Comparison of ENCODE assay signal across 8 cellular contexts in the genomic region with DNA sequence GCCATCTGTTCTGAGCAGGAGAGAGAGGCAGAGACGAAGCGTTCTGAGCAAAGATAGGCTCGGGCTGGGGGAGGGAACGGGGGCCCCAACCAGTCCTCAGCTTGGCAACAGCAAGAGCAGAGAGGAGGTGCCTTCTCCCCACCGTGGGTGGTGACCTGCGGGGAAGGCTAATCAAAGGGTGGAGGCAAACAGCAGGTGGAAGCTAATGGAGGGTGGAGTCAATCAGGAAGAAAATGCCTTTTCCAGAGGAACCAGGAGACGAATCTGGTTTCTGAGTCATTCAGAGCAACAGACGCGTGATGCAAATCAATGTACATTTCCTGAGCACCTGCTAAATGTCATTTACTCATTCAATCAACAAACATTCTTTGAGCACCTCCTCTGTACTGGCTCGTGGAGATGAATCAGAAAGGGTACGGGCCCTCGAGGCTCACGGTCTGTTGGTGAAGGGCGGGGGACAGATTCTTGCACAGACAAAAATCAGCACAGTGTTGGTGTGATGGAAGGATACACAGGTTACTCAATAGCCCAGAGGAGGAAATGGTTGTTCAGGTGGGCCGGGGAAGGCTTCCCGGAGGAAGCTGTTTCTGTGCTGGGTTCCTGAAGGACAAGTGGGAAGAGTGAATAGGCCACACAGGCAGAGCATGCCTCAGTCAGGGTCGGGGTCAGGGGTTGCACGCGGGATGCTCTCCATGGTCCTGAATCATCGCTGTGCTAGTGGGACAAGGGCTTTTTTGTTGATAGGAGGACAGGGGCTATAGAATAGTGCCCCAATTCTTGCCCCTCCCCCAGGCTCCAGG. TPM values are rescaled to one million over a fixed set of nuclear protein-coding genes. Genes with fewer than 3 reads are reported as not detected.
DNase-seq lines count a peak whose midpoint lies in the region; ATAC-seq and TF ChIP-seq lines count a peak whose summit lies in the region.

No MANE protein-coding gene starts in this region.

- no peak for TF ChIP-seq CTCF in CD8-positive, alpha-beta T cell (IDR thresholded peaks at IDR 0.05)
- TF ChIP-seq CTCF in left lung (IDR thresholded peaks at IDR 0.05), result no peak

- H3K36me3 ChIP-seq in CD8-positive, alpha-beta T cell (ENCODE audit: insufficient read depth, low read length), result no peaks in the 10 kb centered on the region
- H3K36me3 ChIP-seq in left lung (no peaks in the 10 kb centered on the region), aorta (ENCODE audit: control insufficient read depth in 1 of 2, insufficient read depth in 2 of 2, low read length in 1 of 2) (no peaks in the 10 kb centered on the region)

- H3K9me3 Mint-ChIP-seq in CD8-positive, alpha-beta T cell, result no peaks in the 10 kb centered on the region
- H3K9me3 Mint-ChIP-seq in activated naive CD4-positive, alpha-beta T cell treated with anti-CD3 and anti-CD28 coated beads, Interleukin-2, amount 50 U/mL, for 72 hours, result no peaks in the 10 kb centered on the region

- H3K27ac Mint-ChIP-seq in CD8-positive, alpha-beta T cell, result peak overlapping the region; percentile 16
- peak overlapping the region in 1 of 2 donors; percentile 48 for H3K27ac Mint-ChIP-seq in activated naive CD4-positive, alpha-beta T cell treated with anti-CD3 and anti-CD28 coated beads, Interleukin-2, amount 50 U/mL, for 72 hours

- no peaks in the 10 kb centered on the region for H3K27me3 ChIP-seq in CD8-positive, alpha-beta T cell (ENCODE audit: insufficient read depth, low read length)
- H3K27me3 ChIP-seq in left lung (peaks cover 0 to 4% of the 10 kb centered on the region in 2 donors), aorta (ENCODE audit: control insufficient read depth in 1 of 2, insufficient read depth in 2 of 2, low read length in 1 of 2) (no peaks in the 10 kb centered on the region)

- H3K27ac ChIP-seq in CD8-positive, alpha-beta T cell (ENCODE audit: low read depth, low read length), result no peak overlapping the region
- no peak overlapping the region for H3K27ac ChIP-seq in left lung
- no peak overlapping the region for H3K27ac ChIP-seq in aorta (ENCODE audit: low read depth in 1 of 2, low read length in 2 of 2)

- POLR2A ChIA-PET in CD8-positive, alpha-beta T cell (lab: Charles Lee), result no interaction called here

- H3K36me3 Mint-ChIP-seq in CD8-positive, alpha-beta T cell, result peaks cover 2% of the 10 kb centered on the region
- no peaks in the 10 kb centered on the region for H3K36me3 Mint-ChIP-seq in activated naive CD4-positive, alpha-beta T cell treated with anti-CD3 and anti-CD28 coated beads, Interleukin-2, amount 50 U/mL, for 72 hours

- peak in 2 of 7 experiments; percentile 27 to 28 for DNase-seq in CD8-positive, alpha-beta T cell
- peak; percentile 87 for DNase-seq in HuH-7.5 (ENCODE audit: low spot score)
- peak in 1 of 2 donors; percentile 36 for DNase-seq in activated naive CD4-positive, alpha-beta T cell treated with anti-CD3 and anti-CD28 coated beads, Interleukin-2, amount 50 U/mL, for 72 hours (ENCODE audit: low spot score in 2 of 2)
- DNase-seq in left lung, result no peak
- DNase-seq in COR-L47 (lab: John Stamatoyannopoulos, UW), result no peak
- no peak for DNase-seq in aorta
- DNase-seq in stimulated activated CD4-positive, alpha-beta T cell treated with anti-CD3 and anti-CD28 coated beads, Interleukin-2, amount 100 ng/mL, for 48 hours, result no peak

- peaks cover 2% of the 10 kb centered on the region for H3K4me1 Mint-ChIP-seq in CD8-positive, alpha-beta T cell (ENCODE audit: low read depth)

- CTCF ChIA-PET in CD8-positive, alpha-beta T cell (lab: Charles Lee), result interaction anchor here (0.6 kb wide), 1 partner anchor 58 kb away, joined by 3 read pairs; no protein-coding TSS in a partner anchor

- H3K4me3 Mint-ChIP-seq in CD8-positive, alpha-beta T cell, result no peak overlapping the region

- intact Hi-C loops in CD8-positive, alpha-beta T cell (cut with DNase I, micrococcal nuclease), result no loop called here
- intact Hi-C loops in left lung (cut with DNase I), result no loop called here
- intact Hi-C loops in aorta (cut with DNase I), result no loop called here

- no peaks in the 10 kb centered on the region for H3K27me3 Mint-ChIP-seq in CD8-positive, alpha-beta T cell (ENCODE audit: low read depth)

- ATAC-seq in CD8-positive, alpha-beta T cell, result peak; percentile 55
- peak; percentile 44 to 66 for ATAC-seq in activated naive CD4-positive, alpha-beta T cell treated with anti-CD3 and anti-CD28 coated beads, Interleukin-2, amount 50 U/mL, for 72 hours
- ATAC-seq in left lung, result peak; percentile 23
- ATAC-seq in GM21447 (IDR thresholded peaks at IDR 0.05; ENCODE audit: unreplicated experiment), result no peak
- ATAC-seq in aorta (ENCODE audit: low FRiP score), result no peak

- H3K4me3 ChIP-seq in CD8-positive, alpha-beta T cell (ENCODE audit: low read depth, low read length), result no peak overlapping the region
- no peak overlapping the region for H3K4me3 ChIP-seq in left lung
- no peak overlapping the region for H3K4me3 ChIP-seq in aorta (ENCODE audit: low read length in 2 of 2)

- peaks cover 1% of the 10 kb centered on the region for H3K4me1 ChIP-seq in CD8-positive, alpha-beta T cell (ENCODE audit: insufficient read depth, low read length)
- H3K4me1 ChIP-seq in left lung (peaks cover 5 to 18% of the 10 kb centered on the region in 2 donors), aorta (ENCODE audit: control insufficient read depth in 1 of 2, insufficient read depth in 2 of 2, low read length in 2 of 2) (no peaks in the 10 kb centered on the region)

- WGBS in aorta, 2 donors, result 64 to 66% methylated on average over 20 of the region's 20 CpGs

- H3K9me3 ChIP-seq in CD8-positive, alpha-beta T cell (ENCODE audit: low read length), result no peaks in the 10 kb centered on the region
- no peaks in the 10 kb centered on the region for H3K9me3 ChIP-seq in left lung
- H3K9me3 ChIP-seq in aorta (ENCODE audit: control insufficient read depth, low read length), result no peaks in the 10 kb centered on the region

RNA-seq across cellular contexts. Expression of gene SPNS2, which starts 5.7 kb away (rescaled TPM):
- 1 to 10 TPM in 1 of 2 experiments, under 1 TPM in 1; 0.64 to 1.1 TPM for total RNA-seq in CD8-positive, alpha-beta T cell
- total RNA-seq in activated naive CD4-positive, alpha-beta T cell treated with anti-CD3 and anti-CD28 coated beads, Interleukin-2, amount 50 U/mL, for 72 hours, result under 1 TPM; 0.16 to 0.64 TPM
- total RNA-seq in left lung (10 to 100 TPM; 36.7 to 52.4 TPM), aorta (10 to 100 TPM; 31.3 to 56.2 TPM)
- 1 to 10 TPM; 2.3 to 3.1 TPM for polyA plus RNA-seq in aorta

RNA-seq across cellular contexts. Expression of gene SPNS3, which starts 59.2 kb away (rescaled TPM):
- 1 to 10 TPM; 3.4 TPM for total RNA-seq in CD8-positive, alpha-beta T cell
- 1 to 10 TPM; 4.4 to 8.7 TPM for total RNA-seq in activated naive CD4-positive, alpha-beta T cell treated with anti-CD3 and anti-CD28 coated beads, Interleukin-2, amount 50 U/mL, for 72 hours
- total RNA-seq in left lung (under 1 TPM in 1 of 2 donors, not detected in 1; 0.55 TPM), aorta (1 to 10 TPM in 1 of 2 donors, under 1 TPM in 1; 0.19 to 1.2 TPM)
- under 1 TPM in 1 of 2 donors, not detected in 1; 0.25 TPM for polyA plus RNA-seq in aorta

Comparison
In these comparisons a context has a peak if more than half of its experiments do, and no peak if none do; other contexts are left out.
1. ATAC-seq: peak in CD8-positive, alpha-beta T cell (single experiment), activated naive CD4-positive, alpha-beta T cell treated with anti-CD3 and anti-CD28 coated beads, Interleukin-2, amount 50 U/mL, for 72 hours (2 of 2) and left lung (single experiment); none in GM21447 (single experiment) and aorta (single experiment).
2. RNA of gene SPNS2, which starts 5.7 kb away (total RNA-seq): 31.3 to 56.2 TPM in aorta and 36.7 to 52.4 TPM in left lung; 0.64 to 1.1 TPM in CD8-positive, alpha-beta T cell and 0.16 to 0.64 TPM in activated naive CD4-positive, alpha-beta T cell treated with anti-CD3 and anti-CD28 coated beads, Interleukin-2, amount 50 U/mL, for 72 hours; every median in the first group is over 10 times any median in the second.